In the genomic region with DNA sequence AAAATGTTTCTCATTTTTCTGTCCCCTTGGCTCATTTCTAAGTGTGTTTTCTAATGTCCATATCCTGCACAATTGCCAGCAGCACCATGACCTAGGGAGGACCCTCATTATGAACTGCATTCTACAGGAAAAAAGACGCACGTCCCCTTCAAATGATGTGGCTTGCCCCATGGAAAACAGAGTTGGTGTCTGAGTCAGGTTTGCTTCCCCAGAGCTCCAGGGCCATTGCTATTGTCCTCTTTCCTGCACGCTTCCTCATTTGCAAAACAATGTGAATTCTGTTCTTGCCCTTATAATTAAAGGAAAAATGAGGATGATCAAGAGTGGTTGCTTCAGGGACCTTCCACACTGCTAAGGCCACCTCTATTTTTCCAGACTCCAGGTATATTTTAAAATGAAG, we compare ENCODE assay signal across 14 cellular contexts. TPM values are rescaled to one million over a fixed set of nuclear protein-coding genes. Genes with fewer than 3 reads are reported as not detected.
DNase-seq lines count a peak whose midpoint lies in the region; ATAC-seq, FAIRE-seq and TF ChIP-seq lines count a peak whose summit lies in the region.
"Had no signal": no experiment of that assay in that cellular context is flagged by ENCODE, and none has a peak within 500 bp of the region (broad histone marks: within the 10 kb centered on the region; RNA-seq: fewer than 3 reads in every experiment).

No MANE protein-coding gene starts in this region.

- H3K9me3 ChIP-seq in BLaER1 treated with 17β-estradiol and CSF1 and Interleukin-3, amounts not matched to agents 10 nM and 100 nM (replicated peaks in 1 of 11), result no peaks in the 10 kb centered on the region
- no peaks in the 10 kb centered on the region for H3K9me3 ChIP-seq in HUES6 (ENCODE audit: control insufficient read depth, insufficient read depth, low read depth, low read length)
- H3K9me3 ChIP-seq in upper lobe of right lung, result no peaks in the 10 kb centered on the region
- H3K9me3 ChIP-seq: right lobe of liver had no signal

- CTCF ChIA-PET in WTC11 (lab: Charles Lee), result interaction anchor here (1.0 to 1.6 kb wide), 3 partner anchors 17 to 1021 kb away, joined by 4 to 6 read pairs (median 4); partner anchors contain the start of gene PON3

- peak overlapping the region; percentile 32 to 73 (median 57); a peak in 20 of 22 replicates for H3K4me2 ChIP-seq in BLaER1 treated with 17β-estradiol and CSF1 and Interleukin-3, amounts not matched to agents 10 nM and 100 nM
- H3K4me2 ChIP-seq in mesendoderm (ENCODE audit: low read length), result no peak overlapping the region

- H4K8ac ChIP-seq in mesendoderm (ENCODE audit: low read depth, low read length), result no peak overlapping the region

- no CpG with 5 or more reads among the region's 3 CpGs for WGBS in mesendoderm (ENCODE audit: extremely low coverage, insufficient coverage, low lambda C conversion rate)

- no peaks in the 10 kb centered on the region for H4K20me1 ChIP-seq in BLaER1 treated with 17β-estradiol and CSF1 and Interleukin-3, amounts not matched to agents 10 nM and 100 nM

- peaks cover 27 to 41% (median 36%) of the 10 kb centered on the region in 10 experiments for H3K4me1 ChIP-seq in BLaER1 treated with 17β-estradiol and CSF1 and Interleukin-3, amounts not matched to agents 10 nM and 100 nM
- H3K4me1 ChIP-seq in HUES6 (ENCODE audit: control insufficient read depth, insufficient read depth, low read length), result peaks cover 35% of the 10 kb centered on the region
- peaks cover 2% of the 10 kb centered on the region for H3K4me1 ChIP-seq in mesendoderm (ENCODE audit: control insufficient read depth, low read depth, low read length)
- H3K4me1 ChIP-seq in upper lobe of right lung, result peaks cover 6% of the 10 kb centered on the region

- H3K27ac Mint-ChIP-seq in WTC11, result peak overlapping the region; percentile 92
- H3K27ac Mint-ChIP-seq: CD14-positive monocyte had no signal

- no peaks in the 10 kb centered on the region for H3K79me2 ChIP-seq in mesendoderm (ENCODE audit: control insufficient read depth, insufficient read depth, low read length)

- H3K4me3 Mint-ChIP-seq in WTC11, result peak overlapping the region; percentile 37; the same call in 1 of the 2 replicates
- H3K4me3 Mint-ChIP-seq: CD14-positive monocyte had no signal

- H3K23ac ChIP-seq in mesendoderm (ENCODE audit: low read length), result no peak overlapping the region

- no peak overlapping the region for H2BK5ac ChIP-seq in mesendoderm (ENCODE audit: low read length)

- H3K56ac ChIP-seq in mesendoderm (ENCODE audit: low read length), result no peak overlapping the region

- no peaks in the 10 kb centered on the region for H3K27me3 ChIP-seq in BLaER1 treated with 17β-estradiol and CSF1 and Interleukin-3, amounts not matched to agents 10 nM and 100 nM
- no peaks in the 10 kb centered on the region for H3K27me3 ChIP-seq in HUES6 (ENCODE audit: control insufficient read depth, insufficient read depth, low read length)
- H3K27me3 ChIP-seq in mesendoderm (ENCODE audit: insufficient read depth, low read length, poor library complexity), result no peaks in the 10 kb centered on the region
- H3K27me3 ChIP-seq in upper lobe of right lung, result no peaks in the 10 kb centered on the region
- H3K27me3 ChIP-seq: right lobe of liver had no signal

- no peak overlapping the region for H3K4ac ChIP-seq in mesendoderm (ENCODE audit: low read depth, low read length)

- intact Hi-C loops in upper lobe of right lung (cut with DNase I), result no loop called here

- peak; percentile 16; the same call in 1 of the 2 replicates for ATAC-seq in WTC11
- no peak for ATAC-seq in HG03457 (IDR thresholded peaks at IDR 0.05; ENCODE audit: unreplicated experiment)
- ATAC-seq in upper lobe of right lung, result no peak

- H3K4me1 Mint-ChIP-seq in WTC11, result peaks cover 41% of the 10 kb centered on the region

- H3K4me3 ChIP-seq in BLaER1 treated with 17β-estradiol and CSF1 and Interleukin-3, amounts not matched to agents 10 nM and 100 nM, result no peak overlapping the region
- H3K4me3 ChIP-seq in HUES6 (ENCODE audit: low read depth, low read length), result no peak overlapping the region
- no peak overlapping the region for H3K4me3 ChIP-seq in mesendoderm (ENCODE audit: low read length)
- H3K4me3 ChIP-seq in upper lobe of right lung, result no peak overlapping the region
- H3K4me3 ChIP-seq: right lobe of liver had no signal

- no peaks in the 10 kb centered on the region for H3K9me3 Mint-ChIP-seq in WTC11

- no peaks in the 10 kb centered on the region for H3K27me3 Mint-ChIP-seq in WTC11 (ENCODE audit: low read depth)

- FAIRE-seq in D721Med (lab: Jason Lieb, UNC), result no peak
- FAIRE-seq: TTC549 had no signal

- H2BK120ac ChIP-seq in mesendoderm (ENCODE audit: low read depth, low read length), result no peak overlapping the region

- no peaks in the 10 kb centered on the region for H3K36me3 Mint-ChIP-seq in WTC11
- H3K36me3 Mint-ChIP-seq: CD14-positive monocyte had no signal

- H3K27ac ChIP-seq in BLaER1 treated with 17β-estradiol and CSF1 and Interleukin-3, amounts not matched to agents 10 nM and 100 nM, result peak overlapping the region in 9 of 11 experiments; percentile 54 to 77 (median 66); a peak in 18 of 22 replicates
- H3K27ac ChIP-seq in HUES6 (ENCODE audit: low read depth, low read length) (peak overlapping the region; percentile 22; the same call in 1 of the 2 replicates), mesendoderm (ENCODE audit: low read depth, low read length) (no peak overlapping the region), upper lobe of right lung (no peak overlapping the region)

- no peaks in the 10 kb centered on the region for H3K79me1 ChIP-seq in mesendoderm (ENCODE audit: low read length)

- peak overlapping the region; percentile 90 for H3K18ac ChIP-seq in mesendoderm (ENCODE audit: low read length)

- H2AK5ac ChIP-seq in mesendoderm (ENCODE audit: low read length), result no peak overlapping the region

- peak overlapping the region; percentile 75 for H4K5ac ChIP-seq in mesendoderm (ENCODE audit: low read length)

- TF ChIP-seq CTCF in WTC11 (IDR thresholded peaks at IDR 0.05), result no peak
- no peak for TF ChIP-seq CTCF in upper lobe of right lung (IDR thresholded peaks at IDR 0.05)
- no peak for TF ChIP-seq CTCF in D721Med (IDR thresholded peaks at IDR 0.05; ENCODE audit: insufficient read depth, missing control alignments)

- POLR2A ChIA-PET in WTC11 (lab: Charles Lee), result no interaction called here

- H3K9ac ChIP-seq in BLaER1 treated with 17β-estradiol and CSF1 and Interleukin-3, amounts not matched to agents 10 nM and 100 nM, result peak overlapping the region in 4 of 11 experiments; percentile 1 to 26 (median 19); a peak in 3 of 22 replicates
- H3K9ac ChIP-seq in HUES6 (ENCODE audit: low read length), result no peak overlapping the region
- H3K9ac ChIP-seq in mesendoderm (ENCODE audit: low read length), result no peak overlapping the region

- H2BK15ac ChIP-seq in mesendoderm (replicated peaks; ENCODE audit: low read depth), result peak overlapping the region; percentile 98

- no peaks in the 10 kb centered on the region for H3K36me3 ChIP-seq in BLaER1 treated with 17β-estradiol and CSF1 and Interleukin-3, amounts not matched to agents 10 nM and 100 nM
- H3K36me3 ChIP-seq in HUES6 (ENCODE audit: control insufficient read depth, insufficient read depth, low read length), result no peaks in the 10 kb centered on the region
- H3K36me3 ChIP-seq in mesendoderm (ENCODE audit: control insufficient read depth, insufficient read depth, low read length), result no peaks in the 10 kb centered on the region
- H3K36me3 ChIP-seq in upper lobe of right lung, result no peaks in the 10 kb centered on the region
- H3K36me3 ChIP-seq: right lobe of liver had no signal

- DNase-seq in WTC11 (ENCODE audit: low spot score) (no peak), mesendoderm (no peak), upper lobe of right lung (no peak), D721Med (ENCODE audit: insufficient read length, low spot score) (no peak), COLO829 (ENCODE audit: low spot score) (no peak)
- DNase-seq: activated effector memory CD4-positive, alpha-beta T cell treated with anti-CD3 and anti-CD28 coated beads, Interleukin-2, amount 50 U/mL, for 16 hours; NCI-H526 treated with DMSO at 0.1 percent for 48 hours; stimulated activated naive CD4-positive, alpha-beta T cell treated with Interleukin-2 at 50 U/mL for 16 hours had no signal

TF ChIP-seq in WTC11, 78 proteins besides CTCF, POLR2A, EP300 and RAD21 (continues in another document):
- TF ChIP-seq, protein P1, sequence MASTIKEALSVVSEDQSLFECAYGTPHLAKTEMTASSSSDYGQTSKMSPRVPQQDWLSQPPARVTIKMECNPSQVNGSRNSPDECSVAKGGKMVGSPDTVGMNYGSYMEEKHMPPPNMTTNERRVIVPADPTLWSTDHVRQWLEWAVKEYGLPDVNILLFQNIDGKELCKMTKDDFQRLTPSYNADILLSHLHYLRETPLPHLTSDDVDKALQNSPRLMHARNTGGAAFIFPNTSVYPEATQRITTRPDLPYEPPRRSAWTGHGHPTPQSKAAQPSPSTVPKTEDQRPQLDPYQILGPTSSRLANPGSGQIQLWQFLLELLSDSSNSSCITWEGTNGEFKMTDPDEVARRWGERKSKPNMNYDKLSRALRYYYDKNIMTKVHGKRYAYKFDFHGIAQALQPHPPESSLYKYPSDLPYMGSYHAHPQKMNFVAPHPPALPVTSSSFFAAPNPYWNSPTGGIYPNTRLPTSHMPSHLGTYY (CRISPR knock-in tag; IDR thresholded peaks at IDR 0.05), result no peak
- TF ChIP-seq MXD4 (CRISPR knock-in tag; IDR thresholded peaks at IDR 0.05; ENCODE audit: borderline replicate concordance) (no peak), FOXK1 (CRISPR knock-in tag; IDR thresholded peaks at IDR 0.05) (no peak), ZNF396 (CRISPR knock-in tag; IDR thresholded peaks at IDR 0.05; ENCODE audit: borderline replicate concordance) (no peak), MAX (CRISPR knock-in tag; IDR thresholded peaks at IDR 0.05) (no peak), PRRX2 (CRISPR knock-in tag; IDR thresholded peaks at IDR 0.05) (no peak), SOX15 (CRISPR knock-in tag; IDR thresholded peaks at IDR 0.05) (no peak)

RNA-seq across cellular contexts. Expression of gene ASB4, which starts 14.7 kb away (rescaled TPM):
- 0.07 TPM in 2 of 3 replicates, not detected in the other for total RNA-seq in WTC11 (2021)
- not detected for polyA plus RNA-seq in mesendoderm (2013, experiment 1 of 2)
- polyA plus RNA-seq in mesendoderm (2013, experiment 2 of 2), result not detected
- total RNA-seq in upper lobe of right lung, result 0.49 TPM
- polyA plus RNA-seq: CD14-positive monocyte had no signal

RNA-seq across cellular contexts. Expression of gene PON2, which starts 36.2 kb away (rescaled TPM):
- 21.4 to 24.1 TPM (median 23.3 TPM) in 3 replicates for total RNA-seq in WTC11 (2021)
- 32.2 TPM for polyA plus RNA-seq in mesendoderm (2013, experiment 1 of 2)
- 31.8 TPM for polyA plus RNA-seq in mesendoderm (2013, experiment 2 of 2)
- 193 TPM for total RNA-seq in upper lobe of right lung

Comparison
In these comparisons a context has a peak if more than half of its experiments do, and no peak if none do; other contexts are left out.
1. H3K27ac ChIP-seq: peak in BLaER1 treated with 17β-estradiol and CSF1 and Interleukin-3, amounts not matched to agents 10 nM and 100 nM (9 of 11) and HUES6 (single experiment); none in mesendoderm (single experiment) and upper lobe of right lung (single experiment).